In the genomic region with DNA sequence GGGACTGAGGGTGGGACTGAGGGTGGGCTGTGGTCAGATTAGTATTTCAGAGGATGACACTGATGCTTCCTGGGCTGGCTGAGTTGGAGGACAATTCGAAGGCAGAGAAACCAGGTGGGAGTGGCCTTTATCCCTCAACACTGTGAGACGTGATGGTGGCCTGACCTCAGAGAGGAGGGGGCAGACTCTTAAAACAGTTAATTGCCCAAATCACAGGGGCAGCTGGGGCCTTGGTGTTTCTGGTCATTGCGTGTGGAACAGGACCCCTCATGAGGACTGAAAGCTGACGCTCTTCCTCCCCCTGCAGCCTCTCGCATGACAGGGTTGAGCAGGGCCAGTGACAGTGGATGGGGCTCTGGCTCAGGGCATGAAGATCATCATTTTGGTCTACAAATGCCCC, we compare ENCODE assay signal across 1 cellular context.
TF ChIP-seq lines count a peak whose summit lies in the region.

No MANE protein-coding gene starts in this region.

TF ChIP-seq in HepG2, 621 proteins besides CTCF, POLR2A, EP300 and RAD21:
- TF ChIP-seq ZNF670 (CRISPR knock-in tag; IDR thresholded peaks at IDR 0.05; ENCODE audit: borderline replicate concordance) (no peak), RXRA (CRISPR knock-in tag; IDR thresholded peaks at IDR 0.05) (no peak), GATAD1 (CRISPR knock-in tag; IDR thresholded peaks at IDR 0.05) (no peak)
- TF ChIP-seq, protein P1, sequence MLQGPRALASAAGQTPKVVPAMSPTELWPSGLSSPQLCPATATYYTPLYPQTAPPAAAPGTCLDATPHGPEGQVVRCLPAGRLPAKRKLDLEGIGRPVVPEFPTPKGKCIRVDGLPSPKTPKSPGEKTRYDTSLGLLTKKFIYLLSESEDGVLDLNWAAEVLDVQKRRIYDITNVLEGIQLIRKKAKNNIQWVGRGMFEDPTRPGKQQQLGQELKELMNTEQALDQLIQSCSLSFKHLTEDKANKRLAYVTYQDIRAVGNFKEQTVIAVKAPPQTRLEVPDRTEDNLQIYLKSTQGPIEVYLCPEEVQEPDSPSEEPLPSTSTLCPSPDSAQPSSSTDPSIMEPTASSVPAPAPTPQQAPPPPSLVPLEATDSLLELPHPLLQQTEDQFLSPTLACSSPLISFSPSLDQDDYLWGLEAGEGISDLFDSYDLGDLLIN (CRISPR knock-in tag; IDR thresholded peaks at IDR 0.05; ENCODE audit: borderline replicate concordance), result no peak
- TF ChIP-seq, protein P2, sequence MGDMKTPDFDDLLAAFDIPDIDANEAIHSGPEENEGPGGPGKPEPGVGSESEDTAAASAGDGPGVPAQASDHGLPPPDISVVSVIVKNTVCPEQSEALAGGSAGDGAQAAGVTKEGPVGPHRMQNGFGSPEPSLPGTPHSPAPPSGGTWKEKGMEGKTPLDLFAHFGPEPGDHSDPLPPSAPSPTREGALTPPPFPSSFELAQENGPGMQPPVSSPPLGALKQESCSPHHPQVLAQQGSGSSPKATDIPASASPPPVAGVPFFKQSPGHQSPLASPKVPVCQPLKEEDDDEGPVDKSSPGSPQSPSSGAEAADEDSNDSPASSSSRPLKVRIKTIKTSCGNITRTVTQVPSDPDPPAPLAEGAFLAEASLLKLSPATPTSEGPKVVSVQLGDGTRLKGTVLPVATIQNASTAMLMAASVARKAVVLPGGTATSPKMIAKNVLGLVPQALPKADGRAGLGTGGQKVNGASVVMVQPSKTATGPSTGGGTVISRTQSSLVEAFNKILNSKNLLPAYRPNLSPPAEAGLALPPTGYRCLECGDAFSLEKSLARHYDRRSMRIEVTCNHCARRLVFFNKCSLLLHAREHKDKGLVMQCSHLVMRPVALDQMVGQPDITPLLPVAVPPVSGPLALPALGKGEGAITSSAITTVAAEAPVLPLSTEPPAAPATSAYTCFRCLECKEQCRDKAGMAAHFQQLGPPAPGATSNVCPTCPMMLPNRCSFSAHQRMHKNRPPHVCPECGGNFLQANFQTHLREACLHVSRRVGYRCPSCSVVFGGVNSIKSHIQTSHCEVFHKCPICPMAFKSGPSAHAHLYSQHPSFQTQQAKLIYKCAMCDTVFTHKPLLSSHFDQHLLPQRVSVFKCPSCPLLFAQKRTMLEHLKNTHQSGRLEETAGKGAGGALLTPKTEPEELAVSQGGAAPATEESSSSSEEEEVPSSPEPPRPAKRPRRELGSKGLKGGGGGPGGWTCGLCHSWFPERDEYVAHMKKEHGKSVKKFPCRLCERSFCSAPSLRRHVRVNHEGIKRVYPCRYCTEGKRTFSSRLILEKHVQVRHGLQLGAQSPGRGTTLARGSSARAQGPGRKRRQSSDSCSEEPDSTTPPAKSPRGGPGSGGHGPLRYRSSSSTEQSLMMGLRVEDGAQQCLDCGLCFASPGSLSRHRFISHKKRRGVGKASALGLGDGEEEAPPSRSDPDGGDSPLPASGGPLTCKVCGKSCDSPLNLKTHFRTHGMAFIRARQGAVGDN (CRISPR knock-in tag; IDR thresholded peaks at IDR 0.05), result peak; percentile 47
